In the genomic region with DNA sequence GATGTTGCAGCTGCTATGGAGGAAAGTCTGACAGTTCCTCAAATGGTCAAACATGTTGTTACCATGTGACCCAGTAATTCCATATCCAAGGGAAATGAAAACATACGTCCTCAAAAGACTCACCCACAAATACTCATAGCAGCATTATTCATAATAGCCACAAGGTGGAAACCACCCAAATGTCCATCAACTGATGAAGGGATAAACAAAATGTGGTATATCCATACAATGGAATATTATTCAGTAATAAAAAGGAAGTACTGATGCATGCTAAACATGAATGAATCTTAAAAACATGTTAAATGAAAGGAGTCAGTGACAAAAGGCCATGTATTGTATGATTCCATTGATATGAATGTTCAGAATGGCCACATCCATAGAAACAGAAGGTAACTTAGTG, we compare ENCODE assay signal across 19 cellular contexts.
A peak's percentile ranks its signal among the peaks of the same experiment; 100 is the strongest.
DNase-seq lines count a peak whose midpoint lies in the region; ATAC-seq, FAIRE-seq and TF ChIP-seq lines count a peak whose summit lies in the region.
"Had no signal": no experiment of that assay in that cellular context is flagged by ENCODE, and none has a peak within 500 bp of the region (broad histone marks: within the 10 kb centered on the region; RNA-seq: fewer than 3 reads in every experiment).

No MANE protein-coding gene starts in this region.

- H3K9ac ChIP-seq in DND-41 (ENCODE audit: low read depth, low read length), result no peak overlapping the region
- H3K9ac ChIP-seq in H1 (replicated peaks in 1 of 4; ENCODE audit: extremely low read depth in 1 of 4, low read depth in 3 of 4, low read length in 3 of 4), result no peak overlapping the region

- intact Hi-C loops in CD4-positive, alpha-beta T cell (cut with DNase I, micrococcal nuclease), result no loop called here

- H3K27ac ChIP-seq in CD4-positive, alpha-beta T cell (ENCODE audit: low read depth, low read length), result no peak overlapping the region
- H3K27ac ChIP-seq in DND-41 (ENCODE audit: low read length) (no peak overlapping the region), H1 (ENCODE audit: low read depth, low read length) (no peak overlapping the region)

- CTCF ChIA-PET in CD4-positive, alpha-beta T cell (lab: Charles Lee), result no interaction called here
- CTCF ChIA-PET in H1 (lab: Charles Lee; ENCODE audit: partially characterized antibody), result interaction anchor here (1.0 to 2.8 kb wide), 4 partner anchors 26 to 148 kb away, joined by 3 to 9 read pairs (median 5); no protein-coding TSS in a partner anchor

- H4K8ac ChIP-seq in H1 (ENCODE audit: extremely low read depth, insufficient read depth, low read length), result no peak overlapping the region

- TF ChIP-seq EP300 in H1 (IDR thresholded peaks at IDR 0.05; ENCODE audit: borderline replicate concordance in 1 of 2, low read depth in 2 of 2, low read length in 2 of 2), result no peak

- H3K14ac ChIP-seq in H1 (ENCODE audit: insufficient read length), result no peak overlapping the region

- H3K79me1 ChIP-seq in H1 (ENCODE audit: low read depth, low read length), result no peaks in the 10 kb centered on the region

- no peak for ATAC-seq in CD4-positive, alpha-beta T cell (ENCODE audit: poor library complexity)
- ATAC-seq in DND-41 (ENCODE audit: insufficient read depth, low read depth) (no peak), HG03280 (IDR thresholded peaks at IDR 0.05; ENCODE audit: unreplicated experiment) (no peak)
- ATAC-seq: GM23338 had no signal

- 0 out of 2 replicates have a peak, but pooled peaks cover 5% of the 10 kb centered on the region for H4K20me1 ChIP-seq in DND-41 (ENCODE audit: insufficient read depth, low read length)
- H4K20me1 ChIP-seq in H1 (replicated peaks in 1 of 2; ENCODE audit: control insufficient read depth in 1 of 2, insufficient read depth in 2 of 2, low read length in 2 of 2), result peaks cover 0 to 7% of the 10 kb centered on the region in 2 experiments

- H2BK5ac ChIP-seq in H1 (ENCODE audit: low read depth, low read length), result no peak overlapping the region

- H3K79me2 ChIP-seq in DND-41 (ENCODE audit: insufficient read depth, low read length) (no peaks in the 10 kb centered on the region), H1 (ENCODE audit: control insufficient read depth in 1 of 2, insufficient read depth in 2 of 2, low read length in 2 of 2) (peaks cover 2 to 45% of the 10 kb centered on the region in 2 experiments; a peak in 3 of 4 replicates)

- H3K4me2 ChIP-seq in DND-41 (ENCODE audit: insufficient read depth, low read length), result no peak overlapping the region
- H3K4me2 ChIP-seq in H1 (ENCODE audit: insufficient read depth in 1 of 2, low read depth in 2 of 2, low read length in 2 of 2), result no peak overlapping the region
- H3K4me2 ChIP-seq: GM23338 had no signal

- no peak overlapping the region for H4K5ac ChIP-seq in H1 (ENCODE audit: insufficient read length, low read depth, low read length)

- H3K27me3 ChIP-seq in CD4-positive, alpha-beta T cell (ENCODE audit: control insufficient read depth, insufficient read depth, low read length), result no peaks in the 10 kb centered on the region
- H3K27me3 ChIP-seq in DND-41 (ENCODE audit: insufficient read depth, low read length, poor library complexity), result no peaks in the 10 kb centered on the region
- no peaks in the 10 kb centered on the region for H3K27me3 ChIP-seq in H1 (replicated peaks in 1 of 4; ENCODE audit: control insufficient read depth in 3 of 4, extremely low read depth in 1 of 4, insufficient read depth in 3 of 4, low read length in 3 of 4)

- H3K36me3 ChIP-seq in DND-41 (ENCODE audit: insufficient read depth, low read length) (no peaks in the 10 kb centered on the region), H1 (ENCODE audit: control insufficient read depth in 2 of 4, insufficient read depth in 4 of 4, low read length in 3 of 4) (no peaks in the 10 kb centered on the region)

- in situ Hi-C loops in SK-MEL-5 (cut with HindIII; ENCODE audit: low pct_unique_long_range_greater_than_20kb, low sequenced_read_pairs), result no loop called here

- H2BK12ac ChIP-seq in H1 (ENCODE audit: low read depth, low read length), result no peak overlapping the region

- H3K18ac ChIP-seq in H1 (ENCODE audit: extremely low read depth, low read length), result no peak overlapping the region

- no peak for DNase-seq in CD4-positive, alpha-beta T cell
- DNase-seq in DND-41, result no peak
- DNase-seq in SK-MEL-5 (ENCODE audit: low read depth, low spot score), result peak; percentile 36
- no peak for DNase-seq in H1 (ENCODE audit: low read depth in 1 of 2, low spot score in 2 of 2)
- DNase-seq in NCI-H526 (lab: John Stamatoyannopoulos, UW), result no peak
- no peak for DNase-seq in DMS153 treated with DMSO at 0.1 percent for 48 hours (lab: John Stamatoyannopoulos, UW; ENCODE audit: unreplicated experiment)
- DNase-seq: ACHN, AML-193, GF-D8, Karpas-422, NCI-H1417 treated with DMSO at 0.1 percent for 48 hours, NCI-H1930, NCI-H446, NCI-H774 had no signal

- H3K36me3 Mint-ChIP-seq in CD4-positive, alpha-beta T cell (ENCODE audit: low read depth), result no peaks in the 10 kb centered on the region

- H3K4me3 Mint-ChIP-seq in CD4-positive, alpha-beta T cell, result no peak overlapping the region
- H3K4me3 Mint-ChIP-seq: GM23338; T-helper 1 cell treated with Interleukin-12 subunit alpha and Interleukin-12 subunit beta and Interleukin-4 antibody, amounts not matched to agents 30 μg/mL and 1 μg/mL, for 36 hours had no signal

- H3K4me3 ChIP-seq in DND-41 (ENCODE audit: low read depth in 1 of 2, low read length in 2 of 2) (no peak overlapping the region), H1 (ENCODE audit: extremely low read depth in 1 of 4, insufficient read depth in 2 of 4, low read depth in 3 of 4, low read length in 4 of 4) (no peak overlapping the region)
- H3K4me3 ChIP-seq: GM23338 had no signal

- 89% methylated on average over 1 of the region's 1 CpG; no CpG with 5 or more reads in 1 of the 2 experiments for WGBS in H1 (ENCODE audit: extremely low coverage in 1 of 2, insufficient coverage in 1 of 2, insufficient read length in 1 of 2, insufficient replicate concordance in 2 of 2, low coverage in 1 of 2, low lambda C conversion rate in 2 of 2, missing lambda C conversion rate in 1 of 2), 2 experiments

- H3K27me3 Mint-ChIP-seq in CD4-positive, alpha-beta T cell, result no peaks in the 10 kb centered on the region

- no peak overlapping the region for H2BK15ac ChIP-seq in H1 (ENCODE audit: low read length)

- no peak overlapping the region for H3K23ac ChIP-seq in H1 (ENCODE audit: insufficient read length)

- H2AK5ac ChIP-seq in H1 (ENCODE audit: low read depth, low read length), result no peak overlapping the region

- no peak overlapping the region for H2BK120ac ChIP-seq in H1 (replicated peaks; ENCODE audit: low read depth, low read length)

- no peak overlapping the region for H3K56ac ChIP-seq in H1 (replicated peaks; ENCODE audit: insufficient read length, low read depth, low read length)

- H3K4me1 ChIP-seq in DND-41 (ENCODE audit: insufficient read depth, low read length) (no peaks in the 10 kb centered on the region), H1 (replicated peaks in 1 of 4; ENCODE audit: control insufficient read depth in 3 of 4, insufficient read depth in 4 of 4, low read length in 3 of 4) (peaks cover 6 to 19% (median 15%) of the 10 kb centered on the region in 4 experiments; a peak in 6 of 7 replicates)

- no peak overlapping the region for H4K91ac ChIP-seq in H1 (replicated peaks; ENCODE audit: insufficient read length, low read length)

- peaks cover 78% of the 10 kb centered on the region for H3K4me1 Mint-ChIP-seq in CD4-positive, alpha-beta T cell (ENCODE audit: low read depth)

- no peak overlapping the region for H2BK20ac ChIP-seq in H1 (ENCODE audit: low read length)

- H3K27ac Mint-ChIP-seq in CD4-positive, alpha-beta T cell, result peak overlapping the region; percentile 18
- H3K27ac Mint-ChIP-seq: CD14-positive monocyte; GM23338; T-helper 1 cell treated with Interleukin-12 subunit alpha and Interleukin-12 subunit beta and Interleukin-4 antibody, amounts not matched to agents 30 μg/mL and 1 μg/mL, for 36 hours had no signal

- TF ChIP-seq CTCF in CD4-positive, alpha-beta T cell (IDR thresholded peaks at IDR 0.05), result no peak
- TF ChIP-seq CTCF in DND-41 (IDR thresholded peaks at IDR 0.05; ENCODE audit: borderline replicate concordance, extremely low read depth, low read length, poor library complexity, severe bottlenecking), result peak; percentile 6
- TF ChIP-seq CTCF in H1 (IDR thresholded peaks at IDR 0.05; ENCODE audit: control extremely low read depth in 1 of 3, insufficient read depth in 1 of 3, low read depth in 1 of 3, low read length in 3 of 3), result no peak

- peaks cover 4% of the 10 kb centered on the region for H3K9me3 Mint-ChIP-seq in CD4-positive, alpha-beta T cell
- H3K9me3 Mint-ChIP-seq: T-helper 1 cell treated with Interleukin-12 subunit alpha and Interleukin-12 subunit beta and Interleukin-4 antibody, amounts not matched to agents 30 μg/mL and 1 μg/mL, for 36 hours had no signal

- no peak for FAIRE-seq in H1 (lab: Jason Lieb, UNC)
- FAIRE-seq: GM12892 had no signal

- TF ChIP-seq RAD21 in H1 (IDR thresholded peaks at IDR 0.05 in 1 of 2, conservative IDR thresholded peaks at IDR 0.05 in 1 of 2; ENCODE audit: low read depth in 2 of 2, low read length in 2 of 2), result no peak

- no peaks in the 10 kb centered on the region for H3K9me3 ChIP-seq in CD4-positive, alpha-beta T cell (ENCODE audit: control insufficient read depth, low read length)
- H3K9me3 ChIP-seq in DND-41 (ENCODE audit: insufficient read depth, low read length, severe bottlenecking), result no peaks in the 10 kb centered on the region
- no peaks in the 10 kb centered on the region for H3K9me3 ChIP-seq in H1 (ENCODE audit: insufficient read depth in 2 of 2, low read depth in 1 of 2, low read length in 1 of 2)

- POLR2A ChIA-PET in CD4-positive, alpha-beta T cell (lab: Charles Lee), result no interaction called here
- POLR2A ChIA-PET in H1 (lab: Charles Lee; ENCODE audit: partially characterized antibody), result no interaction called here

- H2AFZ ChIP-seq in DND-41 (ENCODE audit: low read depth, low read length) (no peak overlapping the region), H1 (ENCODE audit: low read length) (no peak overlapping the region)
- H2AFZ ChIP-seq: GM23338 had no signal

- H3K23me2 ChIP-seq in H1 (ENCODE audit: low read depth, low read length), result no peaks in the 10 kb centered on the region

- TF ChIP-seq POLR2A in H1 (IDR thresholded peaks at IDR 0.05; ENCODE audit: control extremely low read depth in 1 of 2, low read depth in 2 of 2, low read length in 2 of 2), result no peak

- no peak overlapping the region for H3K4ac ChIP-seq in H1 (replicated peaks; ENCODE audit: insufficient read length, low read depth, low read length)

TF ChIP-seq in H1, 55 proteins besides CTCF, POLR2A, EP300 and RAD21:
- TF ChIP-seq TEAD4 (IDR thresholded peaks at IDR 0.05; ENCODE audit: low read depth, low read length) (no peak), KDM1A (IDR thresholded peaks at IDR 0.05; ENCODE audit: borderline replicate concordance, low read length) (0 out of 2 replicates have a peak, but pooled peaks have one; percentile 16)
